In genomic region chr1:221118938-221119320, GRCh38 we compare ENCODE assay signal across 18 cellular contexts.
A peak's percentile ranks its signal among the peaks of the same experiment; 100 is the strongest.
DNase-seq lines count a peak whose midpoint lies in the region; ATAC-seq and TF ChIP-seq lines count a peak whose summit lies in the region.
"Had no signal": no experiment of that assay in that cellular context is flagged by ENCODE, and none has a peak within 500 bp of the region (broad histone marks: within the 10 kb centered on the region; RNA-seq: fewer than 3 reads in every experiment).

No MANE protein-coding gene starts in this region.

- H3K27me3 Mint-ChIP-seq in osteocyte (ENCODE audit: unreplicated experiment) = no peaks in the 10 kb centered on the region
- H3K27me3 Mint-ChIP-seq in endothelial cell (ENCODE audit: unreplicated experiment) = no peaks in the 10 kb centered on the region
- H3K27me3 Mint-ChIP-seq: CD4-positive, CD25-positive, alpha-beta regulatory T cell had no signal

- DNase-seq in left cardiac atrium (no peak), osteocyte (ENCODE audit: extremely low spot score, unreplicated experiment) (no peak), anterior cingulate cortex (lab: John Stamatoyannopoulos, UW) (no peak), endothelial cell (ENCODE audit: low spot score) (no peak)
- DNase-seq: CD4-positive, CD25-positive, alpha-beta regulatory T cell; COR-L47; GF-D8; GOT3; NCI-H146; NCI-H2081 treated with DMSO at 0.1 percent for 48 hours; NCI-H510A; NCI-H774; SIG-M5 had no signal

- ATAC-seq in SK-N-SH treated with all-trans-retinoic acid at 6 μM for 48 hours = peak; percentile 2; the same call in 1 of the 3 replicates
- ATAC-seq in left cardiac atrium = peak; percentile 33 to 57
- ATAC-seq in GM18873 (IDR thresholded peaks at IDR 0.05; ENCODE audit: low FRiP score, unreplicated experiment) = no peak
- no peak for ATAC-seq in GM21447 (IDR thresholded peaks at IDR 0.05; ENCODE audit: unreplicated experiment)
- ATAC-seq: HCT116 had no signal

- H3K9me3 Mint-ChIP-seq in osteocyte (ENCODE audit: unreplicated experiment) (peaks cover 9% of the 10 kb centered on the region), endothelial cell (ENCODE audit: unreplicated experiment) (no peaks in the 10 kb centered on the region)

- peaks cover 30% of the 10 kb centered on the region for H3K4me1 Mint-ChIP-seq in osteocyte (ENCODE audit: unreplicated experiment)
- H3K4me1 Mint-ChIP-seq in endothelial cell (ENCODE audit: unreplicated experiment) = peaks cover 5% of the 10 kb centered on the region
- H3K4me1 Mint-ChIP-seq: B cell; CD4-positive, CD25-positive, alpha-beta regulatory T cell had no signal

- peak overlapping the region; percentile 88 for H3K27ac Mint-ChIP-seq in osteocyte (ENCODE audit: unreplicated experiment)
- H3K27ac Mint-ChIP-seq in endothelial cell (ENCODE audit: unreplicated experiment) = no peak overlapping the region
- H3K27ac Mint-ChIP-seq: B cell; CD4-positive, CD25-positive, alpha-beta regulatory T cell had no signal

- H3K36me3 Mint-ChIP-seq in osteocyte (ENCODE audit: unreplicated experiment) = no peaks in the 10 kb centered on the region
- no peaks in the 10 kb centered on the region for H3K36me3 Mint-ChIP-seq in endothelial cell (ENCODE audit: low read depth, unreplicated experiment)
- H3K36me3 Mint-ChIP-seq: CD4-positive, CD25-positive, alpha-beta regulatory T cell had no signal

- TF ChIP-seq CTCF in osteocyte (IDR thresholded peaks at IDR 0.05) (no peak), endothelial cell (IDR thresholded peaks at IDR 0.05; ENCODE audit: unreplicated experiment) (no peak)

- no peak overlapping the region for H3K4me3 Mint-ChIP-seq in osteocyte (ENCODE audit: unreplicated experiment)
- H3K4me3 Mint-ChIP-seq in endothelial cell (ENCODE audit: unreplicated experiment) = no peak overlapping the region
- H3K4me3 Mint-ChIP-seq: B cell; CD4-positive, CD25-positive, alpha-beta regulatory T cell had no signal

- intact Hi-C loops in left cardiac atrium (cut with DNase I) = no loop called here

TF ChIP-seq in SK-N-SH treated with all-trans-retinoic acid at 6 μM for 48 hours, 23 proteins besides CTCF, POLR2A, EP300 and RAD21:
- no peak for TF ChIP-seq ZFP3 (CRISPR knock-in tag; IDR thresholded peaks at IDR 0.05)
- no peak for TF ChIP-seq ESRRG (CRISPR knock-in tag; IDR thresholded peaks at IDR 0.05)
- no peak for TF ChIP-seq TOX (CRISPR knock-in tag; IDR thresholded peaks at IDR 0.05; ENCODE audit: borderline replicate concordance)
- TF ChIP-seq OSR1 (CRISPR knock-in tag; IDR thresholded peaks at IDR 0.05) = no peak
- TF ChIP-seq ARNTL (CRISPR knock-in tag; IDR thresholded peaks at IDR 0.05; ENCODE audit: borderline replicate concordance, low read depth) = no peak
- TF ChIP-seq CSDC2 (CRISPR knock-in tag; IDR thresholded peaks at IDR 0.05) = no peak
- TF ChIP-seq TSHZ2 (CRISPR knock-in tag; IDR thresholded peaks at IDR 0.05) = no peak
- 0 out of 2 replicates have a peak, but pooled peaks have one; percentile 36 for TF ChIP-seq ZC3H10 (CRISPR knock-in tag; IDR thresholded peaks at IDR 0.05)
- TF ChIP-seq PPARA (CRISPR knock-in tag; IDR thresholded peaks at IDR 0.05; ENCODE audit: borderline replicate concordance) = no peak

Comparison
In these comparisons a context has a peak if more than half of its experiments do, and no peak if none do; other contexts are left out.
1. ATAC-seq: peak in SK-N-SH treated with all-trans-retinoic acid at 6 μM for 48 hours (single experiment) and left cardiac atrium (2 of 2); none in GM18873 (single experiment) and GM21447 (single experiment).